Comparison of ENCODE assay signal across 8 cellular contexts in the genomic region with DNA sequence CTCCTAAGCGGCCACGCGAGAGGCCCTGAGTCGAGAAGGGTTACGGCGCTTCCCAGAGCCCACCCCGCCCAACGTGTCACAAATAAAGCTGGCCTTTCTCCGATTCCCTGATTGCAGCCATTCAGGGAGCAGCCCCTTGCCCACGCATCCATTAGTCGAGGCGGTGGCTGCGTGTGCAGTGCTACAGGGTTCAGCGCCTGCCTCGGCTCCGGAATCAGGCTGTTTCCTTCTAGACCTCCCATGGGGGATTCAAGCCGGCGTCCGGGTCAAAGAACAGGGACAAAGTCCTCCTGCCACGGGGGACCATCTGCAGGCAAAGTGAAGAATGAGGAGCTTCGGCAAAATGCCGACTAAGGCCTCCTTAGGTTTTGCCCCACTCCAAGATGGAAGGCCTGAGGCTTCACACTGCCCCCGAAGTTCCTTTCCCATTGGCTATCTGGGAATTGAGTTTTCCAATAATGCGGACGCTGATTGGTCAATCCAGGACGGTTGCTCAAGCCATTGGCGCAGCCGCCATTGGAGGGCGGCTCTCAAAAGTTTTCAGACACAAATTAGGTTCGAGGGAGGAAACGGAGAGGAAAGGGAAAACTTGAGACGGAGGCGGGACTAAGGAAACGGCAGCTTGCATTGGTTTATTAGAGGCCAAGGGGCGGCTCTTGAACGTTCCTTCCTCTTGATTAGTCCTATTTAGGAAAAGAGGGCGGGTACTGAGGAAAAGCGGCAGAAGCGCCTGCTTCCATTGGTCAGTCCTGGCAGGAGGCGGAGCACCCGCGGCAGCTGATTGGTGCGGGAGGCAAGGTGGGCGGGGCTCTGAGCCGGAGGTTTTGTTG. TPM values are rescaled to one million over a fixed set of nuclear protein-coding genes. Genes with fewer than 3 reads are reported as not detected.
DNase-seq lines count a peak whose midpoint lies in the region; ATAC-seq and TF ChIP-seq lines count a peak whose summit lies in the region.

No MANE protein-coding gene starts in this region.

- peak; percentile 100 for DNase-seq in AML-193 (lab: John Stamatoyannopoulos, UW)
- DNase-seq in NCI-H446 treated with DMSO at 0.1 percent for 48 hours (lab: John Stamatoyannopoulos, UW): peak; percentile 99
- peak; percentile 95 for DNase-seq in activated CD4-positive, CD25-positive, alpha-beta regulatory T cell treated with anti-CD3 and anti-CD28 coated beads, Interleukin-2, amount 50 U/mL, for 72 hours
- peak; percentile 96 for DNase-seq in cerebellum (ENCODE audit: low spot score)
- peak; percentile 100 for DNase-seq in islet precursor cell
- DNase-seq in stimulated activated CD4-positive, alpha-beta T cell treated with anti-CD3 and anti-CD28 coated beads, Interleukin-12 subunit alpha, Interleukin-12 subunit beta, amount 100 ng/mL, for 4 hours: peak; percentile 96

- peak; percentile 85 for ATAC-seq in HG03378 (IDR thresholded peaks at IDR 0.05; ENCODE audit: unreplicated experiment)

- TF ChIP-seq POLR2A in GM19099 (IDR thresholded peaks at IDR 0.05; ENCODE audit: extremely low read depth, insufficient read length, low read depth): peak; percentile 74

RNA-seq across cellular contexts. Expression of gene KATNB1, which starts 0.4 kb away (rescaled TPM):
- total RNA-seq in cerebellum: 24.6 TPM

RNA-seq across cellular contexts. Expression of gene DRC7, which starts 40.5 kb away (rescaled TPM):
- total RNA-seq in cerebellum: 1.00 TPM

Comparison
In these comparisons a context has a peak if more than half of its experiments do, and no peak if none do; other contexts are left out.
1. Peak in every context shown above with its lines: DNase-seq and ATAC-seq.